In the genomic region with DNA sequence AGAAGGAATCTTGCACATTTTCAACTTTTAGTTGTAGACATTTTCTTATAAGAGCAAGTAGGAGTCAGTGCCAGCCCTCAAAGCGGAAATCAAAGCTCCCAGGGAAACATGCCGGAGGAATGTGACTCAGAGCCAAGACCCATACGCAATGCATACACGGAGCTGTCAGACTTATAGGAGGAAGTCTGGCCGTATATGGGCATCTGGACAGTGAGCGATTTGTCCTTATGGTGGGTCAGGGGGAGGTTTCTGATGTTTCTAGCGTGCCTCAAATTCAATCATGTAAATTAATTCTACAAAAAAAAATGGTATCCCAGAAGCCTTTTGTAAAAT, we compare ENCODE assay signal across 12 cellular contexts. TPM values are rescaled to one million over a fixed set of nuclear protein-coding genes. Genes with fewer than 3 reads are reported as not detected.
DNase-seq lines count a peak whose midpoint lies in the region; ATAC-seq, FAIRE-seq and TF ChIP-seq lines count a peak whose summit lies in the region.
"Had no signal": no experiment of that assay in that cellular context is flagged by ENCODE, and none has a peak within 500 bp of the region (broad histone marks: within the 10 kb centered on the region; RNA-seq: fewer than 3 reads in every experiment).

No MANE protein-coding gene starts in this region.

- no peak overlapping the region for H3K27ac Mint-ChIP-seq in activated CD4-positive, alpha-beta memory T cell treated with anti-CD3 and anti-CD28 coated beads, Interleukin-2, amount 10 ng/mL, durations not matched to agents 7 days and 5 days
- H3K27ac Mint-ChIP-seq: activated naive CD4-positive, alpha-beta T cell treated with anti-CD3 and anti-CD28 coated beads, Interleukin-2, amount 50 U/mL, for 24 hours; B cell had no signal

- no peaks in the 10 kb centered on the region for H3K36me3 Mint-ChIP-seq in activated CD4-positive, alpha-beta memory T cell treated with anti-CD3 and anti-CD28 coated beads, Interleukin-2, amount 10 ng/mL, durations not matched to agents 7 days and 5 days (ENCODE audit: low read depth)
- H3K36me3 Mint-ChIP-seq: activated naive CD4-positive, alpha-beta T cell treated with anti-CD3 and anti-CD28 coated beads, Interleukin-2, amount 50 U/mL, for 24 hours had no signal

- no peaks in the 10 kb centered on the region for H3K9me3 ChIP-seq in HepG2 (ENCODE audit: low read length)
- H3K9me3 ChIP-seq in right lobe of liver: no peaks in the 10 kb centered on the region
- no peaks in the 10 kb centered on the region for H3K9me3 ChIP-seq in mucosa of descending colon

- H4K20me1 ChIP-seq in HepG2 (ENCODE audit: insufficient read depth, low read length): peaks cover 10% of the 10 kb centered on the region

- H2AFZ ChIP-seq in HepG2 (ENCODE audit: low read length): no peak overlapping the region
- H2AFZ ChIP-seq: parathyroid adenoma had no signal

- TF ChIP-seq POLR2A in HepG2 (IDR thresholded peaks at IDR 0.05; ENCODE audit: insufficient read depth in 1 of 2, low read depth in 2 of 2, low read length in 2 of 2) (no peak), right lobe of liver (IDR thresholded peaks at IDR 0.05) (no peak)

- H3K36me3 ChIP-seq in HepG2 (replicated peaks in 1 of 2; ENCODE audit: control insufficient read depth in 1 of 2, insufficient read depth in 2 of 2, low read length in 2 of 2) (peaks cover 3 to 7% of the 10 kb centered on the region in 2 experiments; a peak in 4 of 5 replicates), right lobe of liver (no peaks in the 10 kb centered on the region), mucosa of descending colon (ENCODE audit: low read depth) (no peaks in the 10 kb centered on the region)

- peak overlapping the region; percentile 17 for H3K27ac ChIP-seq in HepG2 (ENCODE audit: extremely low read length, insufficient read depth, low read length)
- peak overlapping the region in 1 of 3 donors; percentile 13 for H3K27ac ChIP-seq in right lobe of liver
- H3K27ac ChIP-seq: parathyroid adenoma had no signal

- H3K9me3 Mint-ChIP-seq in activated CD4-positive, alpha-beta memory T cell treated with anti-CD3 and anti-CD28 coated beads, Interleukin-2, amount 10 ng/mL, durations not matched to agents 7 days and 5 days: no peaks in the 10 kb centered on the region
- H3K9me3 Mint-ChIP-seq: activated naive CD4-positive, alpha-beta T cell treated with anti-CD3 and anti-CD28 coated beads, Interleukin-2, amount 50 U/mL, for 24 hours had no signal

- intact Hi-C loops in HepG2 (cut with micrococcal nuclease; ENCODE audit: unreplicated experiment) (loop anchor here (5.0 to 10.0 kb wide), 2 partner anchors 108 to 860 kb away; a partner anchor contains a TSS), right lobe of liver (cut with DNase I) (no loop called here), mucosa of descending colon (cut with DNase I, micrococcal nuclease) (no loop called here)

- H3K27me3 ChIP-seq in HepG2 (ENCODE audit: control insufficient read depth in 1 of 2, insufficient read depth in 2 of 2, low read length in 2 of 2) (peaks cover 0 to 3% of the 10 kb centered on the region in 2 experiments; a peak in 1 of 5 replicates), right lobe of liver (no peaks in the 10 kb centered on the region)

- ATAC-seq in HepG2 (no peak), right lobe of liver (no peak), mucosa of descending colon (peak; percentile 68)

- TF ChIP-seq CTCF in HepG2 (CRISPR knock-in tag; IDR thresholded peaks at IDR 0.05): no peak
- TF ChIP-seq CTCF in right lobe of liver (IDR thresholded peaks at IDR 0.05): no peak
- TF ChIP-seq CTCF in mucosa of descending colon (IDR thresholded peaks at IDR 0.05): no peak

- peaks cover 11% of the 10 kb centered on the region for H3K79me2 ChIP-seq in HepG2 (ENCODE audit: insufficient read depth, low read length)
- H3K79me2 ChIP-seq: parathyroid adenoma had no signal

- DNase-seq in HepG2 (ENCODE audit: low spot score) (peak; percentile 68), right lobe of liver (no peak), dermis blood vessel endothelial cell (peak; percentile 99), mucosa of descending colon (peak in 2 of 3 donors; percentile 61 to 81), SKM-1 (lab: John Stamatoyannopoulos, UW; ENCODE audit: unreplicated experiment) (no peak), DMS79 treated with DMSO at 0.1 percent for 48 hours (lab: John Stamatoyannopoulos, UW) (no peak), cerebellum (ENCODE audit: low spot score) (no peak)
- no peak for DNase-seq in activated CD4-positive, alpha-beta memory T cell treated with anti-CD3 and anti-CD28 coated beads, Interleukin-2, amount 10 ng/mL, durations not matched to agents 7 days and 5 days
- DNase-seq: NCI-H2171 treated with DMSO at 0.1 percent for 48 hours had no signal

- CTCF ChIA-PET in HepG2 (lab: Yijun Ruan, JAX; ENCODE audit: low intra/inter-chr PET ratio, low total read pairs): no interaction called here
- CTCF ChIA-PET in activated CD4-positive, alpha-beta memory T cell treated with anti-CD3 and anti-CD28 coated beads, Interleukin-2, amount 10 ng/mL, durations not matched to agents 7 days and 5 days (lab: Charles Lee): no interaction called here

- H3K4me2 ChIP-seq in HepG2 (ENCODE audit: low read depth, low read length): no peak overlapping the region

- POLR2A ChIA-PET in HepG2 (lab: Yijun Ruan, JAX): interaction anchor here (0.7 to 1.4 kb wide), 2 partner anchors 8 to 26 kb away, joined by 3 to 6 read pairs; no protein-coding TSS in a partner anchor
- POLR2A ChIA-PET in activated CD4-positive, alpha-beta memory T cell treated with anti-CD3 and anti-CD28 coated beads, Interleukin-2, amount 10 ng/mL, durations not matched to agents 7 days and 5 days (lab: Charles Lee): no interaction called here

- H3K9ac ChIP-seq in HepG2 (ENCODE audit: insufficient read depth, low read depth, low read length): no peak overlapping the region
- H3K9ac ChIP-seq: parathyroid adenoma had no signal

- H3K4me1 Mint-ChIP-seq in activated CD4-positive, alpha-beta memory T cell treated with anti-CD3 and anti-CD28 coated beads, Interleukin-2, amount 10 ng/mL, durations not matched to agents 7 days and 5 days: peaks cover 11% of the 10 kb centered on the region

- H3K27me3 Mint-ChIP-seq in activated CD4-positive, alpha-beta memory T cell treated with anti-CD3 and anti-CD28 coated beads, Interleukin-2, amount 10 ng/mL, durations not matched to agents 7 days and 5 days: peaks cover 44% of the 10 kb centered on the region

- FAIRE-seq in HepG2 (lab: Jason Lieb, UNC): no peak

- H3K4me3 ChIP-seq in HepG2 (replicated peaks in 1 of 3; ENCODE audit: insufficient read depth in 1 of 3, low read depth in 2 of 3, low read length in 3 of 3): no peak overlapping the region
- H3K4me3 ChIP-seq in right lobe of liver: no peak overlapping the region
- H3K4me3 ChIP-seq in mucosa of descending colon: no peak overlapping the region

- H3K4me3 Mint-ChIP-seq in activated CD4-positive, alpha-beta memory T cell treated with anti-CD3 and anti-CD28 coated beads, Interleukin-2, amount 10 ng/mL, durations not matched to agents 7 days and 5 days: no peak overlapping the region
- H3K4me3 Mint-ChIP-seq: activated naive CD4-positive, alpha-beta T cell treated with anti-CD3 and anti-CD28 coated beads, Interleukin-2, amount 50 U/mL, for 24 hours; B cell had no signal

- in situ Hi-C loops in HepG2 (cut with HindIII; ENCODE audit: extremely low pct_ligation_motif_present, low pct_unique_long_range_greater_than_20kb): loop anchor here (5.0 to 10.0 kb wide), 2 partner anchors 68 to 210 kb away; no protein-coding TSS in a partner anchor

- BruUV-seq in HepG2 (replicated peaks; lab: Mats Ljungman, UMichigan): no TSS peak

- 79% methylated on average over 7 of the region's 7 CpGs for WGBS in HepG2 (ENCODE audit: low lambda C conversion rate)
- 53% methylated on average over 7 of the region's 7 CpGs for WGBS in right lobe of liver (ENCODE audit: insufficient coverage, low coverage, low lambda C conversion rate, missing lambda C conversion rate)

- TF ChIP-seq RAD21 in HepG2 (CRISPR knock-in tag; IDR thresholded peaks at IDR 0.05): no peak

- peaks cover 83% of the 10 kb centered on the region for H3K4me1 ChIP-seq in HepG2 (ENCODE audit: insufficient read depth, low read length)
- H3K4me1 ChIP-seq in right lobe of liver: peaks cover 0 to 23% (median 7%) of the 10 kb centered on the region in 4 donors
- H3K4me1 ChIP-seq in mucosa of descending colon (ENCODE audit: low read depth): peaks cover 47% of the 10 kb centered on the region
- H3K4me1 ChIP-seq: parathyroid adenoma had no signal

- TF ChIP-seq EP300 in HepG2 (IDR thresholded peaks at IDR 0.05; ENCODE audit: low read depth in 2 of 2, low read length in 2 of 2): no peak
- no peak for TF ChIP-seq EP300 in HepG2 (CRISPR knock-in tag; IDR thresholded peaks at IDR 0.05; ENCODE audit: borderline replicate concordance)

RNA-seq across cellular contexts. Expression of a gene that starts 3.6 kb away (rescaled TPM):
- total RNA-seq in HepG2 (2016; rRNA removed; fragmentation: Illumina TruSeq; extraction: Trizol) (29.6 and 34.7 TPM in 2 replicates), right lobe of liver (10 to 100 TPM in 5 of 6 experiments, 1 to 10 TPM in 1; 3.4 to 82.9 (median 54.3) TPM), dermis blood vessel endothelial cell (773 and 867 TPM in 2 replicates), mucosa of descending colon (10 to 100 TPM; 17.1 to 39.7 (median 39.4) TPM), cerebellum (8.5 TPM)
- total RNA-seq in HepG2 (2016; cell fraction: cytosol; rRNA removed; fragmentation: Illumina TruSeq; extraction: Trizol; ENCODE audit: low read depth): 7.2 and 7.8 TPM in 2 replicates
- total RNA-seq in HepG2 (2016; cell fraction: insoluble cytoplasmic fraction; rRNA removed; fragmentation: Illumina TruSeq; extraction: Trizol): 27.0 and 36.5 TPM in 2 replicates
- total RNA-seq in HepG2 (2016; cell fraction: membrane; rRNA removed; fragmentation: Illumina TruSeq; extraction: Trizol): 29.3 and 34.9 TPM in 2 replicates
- 91.2 and 104 TPM in 2 replicates for total RNA-seq in HepG2 (2016; cell fraction: nucleus; rRNA removed; fragmentation: Illumina TruSeq; extraction: Trizol)
- 316 and 375 TPM in 2 replicates for polyA plus RNA-seq in HepG2 (2011; rRNA removed)
- 191 and 283 TPM in 2 replicates for polyA plus RNA-seq in HepG2 (2011; cell fraction: cytosol; rRNA removed)
- polyA plus RNA-seq in HepG2 (2011; cell fraction: nucleus; rRNA removed): 458 and 601 TPM in 2 replicates
- polyA plus RNA-seq in HepG2 (2012): 765 and 789 TPM in 2 replicates
- polyA plus RNA-seq in HepG2 (2016; cell fraction: cytosol; fragmentation: Illumina TruSeq; extraction: Trizol; ENCODE audit: low read depth): 7.8 and 8.0 TPM in 2 replicates
- polyA plus RNA-seq in HepG2 (2016; cell fraction: insoluble cytoplasmic fraction; fragmentation: Illumina TruSeq; extraction: Trizol; ENCODE audit: low read depth): 36.0 and 46.4 TPM in 2 replicates
- polyA plus RNA-seq in HepG2 (2016; cell fraction: membrane; fragmentation: Illumina TruSeq; extraction: Trizol; ENCODE audit: low read depth): 18.5 and 20.3 TPM in 2 replicates
- 252 and 258 TPM in 2 replicates for polyA plus RNA-seq in HepG2 (2016; cell fraction: nucleus; fragmentation: Illumina TruSeq; extraction: Trizol; ENCODE audit: insufficient read depth, low read depth)
- 0.21 and 276 TPM in 2 replicates for polyA minus RNA-seq in HepG2 (2011; rRNA and poly(A)+ RNA removed; ENCODE audit: low replicate concordance)
- 404 and 475 TPM in 2 replicates for polyA minus RNA-seq in HepG2 (2011; cell fraction: cytosol; rRNA and poly(A)+ RNA removed)
- polyA minus RNA-seq in HepG2 (2011; cell fraction: nucleus; rRNA and poly(A)+ RNA removed): 171 and 228 TPM in 2 replicates
- total RNA-seq in activated CD4-positive, alpha-beta memory T cell treated with anti-CD3 and anti-CD28 coated beads, Interleukin-2, amount 10 ng/mL, durations not matched to agents 7 days and 5 days: not detected

Comparison
In these comparisons a context has a peak if more than half of its experiments do, and no peak if none do; other contexts are left out.
1. DNase-seq: peak in HepG2 (single experiment), dermis blood vessel endothelial cell (single experiment) and mucosa of descending colon (2 of 3); none in right lobe of liver (0 of 3), activated CD4-positive, alpha-beta memory T cell treated with anti-CD3 and anti-CD28 coated beads, Interleukin-2, amount 10 ng/mL, durations not matched to agents 7 days and 5 days (single experiment), SKM-1 (single experiment), DMS79 treated with DMSO at 0.1 percent for 48 hours (single experiment) and cerebellum (single experiment).